In genomic region chr13:49821216-49821820, GRCh38 we compare ENCODE assay signal across 1 cellular context.
TF ChIP-seq lines count a peak whose summit lies in the region.

No MANE protein-coding gene starts in this region.

TF ChIP-seq in K562, 482 proteins besides CTCF, POLR2A, EP300 and RAD21 (continued from another document):
- TF ChIP-seq PBX2 (CRISPR knock-in tag; IDR thresholded peaks at IDR 0.05; ENCODE audit: low read depth) (no peak), PBX2 (tag; conservative IDR thresholded peaks at IDR 0.05; ENCODE audit: low read depth) (0 out of 2 replicates have a peak, but pooled peaks have one; percentile 19)
